33 cellular contexts compared by ENCODE assay signal in the genomic region with DNA sequence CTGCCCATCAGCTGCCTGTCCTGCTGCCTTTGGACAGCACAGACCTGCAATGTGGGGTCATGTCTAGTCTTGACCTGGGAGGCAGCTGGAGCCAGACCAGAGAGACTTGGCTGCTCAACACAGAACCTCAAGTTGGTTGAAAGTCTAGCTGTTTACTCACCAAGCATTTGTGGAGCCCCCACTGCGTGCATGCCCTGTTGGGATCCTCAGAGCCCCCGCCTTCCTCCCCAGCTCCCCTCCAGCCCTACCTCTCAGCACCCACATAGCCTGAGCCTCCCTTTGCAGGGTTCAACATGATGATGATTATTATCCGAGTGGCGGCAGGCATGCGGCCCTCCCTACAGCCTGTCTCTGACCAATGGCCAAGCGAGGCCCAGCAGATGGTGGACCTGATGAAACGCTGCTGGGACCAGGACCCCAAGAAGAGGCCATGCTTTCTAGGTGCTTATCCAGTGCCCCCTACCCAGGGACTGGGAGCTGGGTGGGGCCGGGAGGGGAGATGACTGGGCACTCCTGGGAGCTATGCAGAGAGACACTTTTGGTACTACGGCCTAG. TPM values are rescaled to one million over a fixed set of nuclear protein-coding genes. Genes with fewer than 3 reads are reported as not detected.
"Had no signal": no experiment of that assay in that cellular context is flagged by ENCODE, and none has a peak within 500 bp of the region (broad histone marks: within the 10 kb centered on the region; RNA-seq: fewer than 3 reads in every experiment).

No MANE protein-coding gene starts in this region.

- H3K4me3 ChIP-seq: adrenal gland, body of pancreas, esophagus squamous epithelium, gastroesophageal sphincter had no signal

- H3K27me3 ChIP-seq: adrenal gland, body of pancreas, esophagus squamous epithelium had no signal

- H3K27ac ChIP-seq: adrenal gland, body of pancreas, epithelial cell of prostate, esophagus squamous epithelium, gastroesophageal sphincter, WERI-Rb-1 had no signal

- DNase-seq: activated B cell treated with CpG ODN at 0.5 μM for 24 hours; activated CD4-positive, alpha-beta T cell treated with anti-CD3 and anti-CD28 coated beads for 48 hours; activated CD4-positive, alpha-beta T cell treated with anti-CD3 and anti-CD28 coated beads, Interleukin-2, amount 50 U/mL, for 1 hour; activated CD4-positive, alpha-beta T cell treated with anti-CD3 and anti-CD28 coated beads, Interleukin-2, amount 50 U/mL, for 48 hours; activated CD8-positive, alpha-beta memory T cell treated with anti-CD3 and anti-CD28 coated beads for 24 hours; activated CD8-positive, alpha-beta T cell treated with anti-CD3 and anti-CD28 coated beads for 36 hours; activated effector memory CD4-positive, alpha-beta T cell treated with Interleukin-2 at 50 U/mL for 16 hours; activated naive CD4-positive, alpha-beta T cell treated with anti-CD3 and anti-CD28 coated beads for 36 hours; activated naive CD8-positive, alpha-beta T cell treated with anti-CD3 and anti-CD28 coated beads for 36 hours; activated naive CD8-positive, alpha-beta T cell treated with anti-CD3 and anti-CD28 coated beads, Interleukin-2, amount 50 U/mL, for 24 hours; activated T-cell treated with anti-CD3 and anti-CD28 coated beads, Interleukin-2, amount 50 U/mL, for 4 hours; adrenal gland; amygdala; aorta; body of pancreas; caudate nucleus; effector CD8-positive, alpha-beta T cell; esophagus squamous epithelium; foreskin melanocyte; T-helper 1 cell; T-helper 17 cell; T1000; WERI-Rb-1 had no signal

- H3K9me3 Mint-ChIP-seq: activated B cell treated with CpG ODN at 0.5 μM for 24 hours; activated CD8-positive, alpha-beta T cell treated with anti-CD3 and anti-CD28 coated beads for 36 hours; activated naive CD4-positive, alpha-beta T cell treated with anti-CD3 and anti-CD28 coated beads for 36 hours; activated naive CD4-positive, alpha-beta T cell treated with anti-CD3 and anti-CD28 coated beads, Interleukin-2, amount 50 U/mL, for 24 hours; activated naive CD8-positive, alpha-beta T cell treated with anti-CD3 and anti-CD28 coated beads for 36 hours; activated naive CD8-positive, alpha-beta T cell treated with anti-CD3 and anti-CD28 coated beads, Interleukin-2, amount 50 U/mL, for 24 hours; activated T-cell treated with anti-CD3 and anti-CD28 coated beads, Interleukin-2, amount 50 U/mL, for 4 hours; activated T-helper 17 cell treated with anti-CD3 and anti-CD28 coated beads, Interleukin-2, amount 50 U/mL, for 72 hours; T-helper 2 cell treated with Interferon-gamma antibody and Interleukin-4, amounts not matched to agents 5 μg/mL and 100 μg/mL, for 36 hours had no signal

- H3K27ac Mint-ChIP-seq: activated B cell treated with CpG ODN at 0.5 μM for 24 hours; activated CD8-positive, alpha-beta T cell treated with anti-CD3 and anti-CD28 coated beads for 36 hours; activated naive CD4-positive, alpha-beta T cell treated with anti-CD3 and anti-CD28 coated beads for 36 hours; activated naive CD4-positive, alpha-beta T cell treated with anti-CD3 and anti-CD28 coated beads, Interleukin-2, amount 50 U/mL, for 24 hours; activated naive CD8-positive, alpha-beta T cell treated with anti-CD3 and anti-CD28 coated beads for 36 hours; activated naive CD8-positive, alpha-beta T cell treated with anti-CD3 and anti-CD28 coated beads, Interleukin-2, amount 50 U/mL, for 24 hours; activated T-helper 17 cell treated with anti-CD3 and anti-CD28 coated beads, Interleukin-2, amount 50 U/mL, for 72 hours; T-helper 17 cell; T-helper 2 cell treated with Interferon-gamma antibody and Interleukin-4, amounts not matched to agents 5 μg/mL and 100 μg/mL, for 36 hours had no signal

- H3K27me3 Mint-ChIP-seq: activated CD8-positive, alpha-beta T cell treated with anti-CD3 and anti-CD28 coated beads for 36 hours; activated naive CD4-positive, alpha-beta T cell treated with anti-CD3 and anti-CD28 coated beads, Interleukin-2, amount 50 U/mL, for 24 hours; activated naive CD8-positive, alpha-beta T cell treated with anti-CD3 and anti-CD28 coated beads for 36 hours; activated naive CD8-positive, alpha-beta T cell treated with anti-CD3 and anti-CD28 coated beads, Interleukin-2, amount 50 U/mL, for 24 hours; activated T-helper 17 cell treated with anti-CD3 and anti-CD28 coated beads, Interleukin-2, amount 50 U/mL, for 72 hours; T-helper 17 cell had no signal

- H3K36me3 ChIP-seq: adrenal gland, esophagus squamous epithelium, WERI-Rb-1 had no signal

- H3K4me3 Mint-ChIP-seq: activated B cell treated with CpG ODN at 0.5 μM for 24 hours; activated CD8-positive, alpha-beta T cell treated with anti-CD3 and anti-CD28 coated beads for 36 hours; activated naive CD4-positive, alpha-beta T cell treated with anti-CD3 and anti-CD28 coated beads for 36 hours; activated naive CD4-positive, alpha-beta T cell treated with anti-CD3 and anti-CD28 coated beads, Interleukin-2, amount 50 U/mL, for 24 hours; activated naive CD8-positive, alpha-beta T cell treated with anti-CD3 and anti-CD28 coated beads for 36 hours; activated naive CD8-positive, alpha-beta T cell treated with anti-CD3 and anti-CD28 coated beads, Interleukin-2, amount 50 U/mL, for 24 hours; activated T-cell treated with anti-CD3 and anti-CD28 coated beads, Interleukin-2, amount 50 U/mL, for 4 hours; activated T-helper 17 cell treated with anti-CD3 and anti-CD28 coated beads, Interleukin-2, amount 50 U/mL, for 72 hours; T-helper 17 cell; T-helper 2 cell treated with Interferon-gamma antibody and Interleukin-4, amounts not matched to agents 5 μg/mL and 100 μg/mL, for 36 hours had no signal

- H3K4me1 Mint-ChIP-seq: activated B cell treated with CpG ODN at 0.5 μM for 24 hours; activated naive CD4-positive, alpha-beta T cell treated with anti-CD3 and anti-CD28 coated beads, Interleukin-2, amount 50 U/mL, for 24 hours; activated naive CD8-positive, alpha-beta T cell treated with anti-CD3 and anti-CD28 coated beads for 36 hours; activated naive CD8-positive, alpha-beta T cell treated with anti-CD3 and anti-CD28 coated beads, Interleukin-2, amount 50 U/mL, for 24 hours; activated T-helper 17 cell treated with anti-CD3 and anti-CD28 coated beads, Interleukin-2, amount 50 U/mL, for 72 hours; T-helper 17 cell had no signal

- ATAC-seq: activated CD4-positive, CD25-positive, alpha-beta regulatory T cell treated with anti-CD3 and anti-CD28 coated beads, Interleukin-2, amount 50 U/mL, for 24 hours; activated CD8-positive, alpha-beta T cell treated with anti-CD3 and anti-CD28 coated beads for 36 hours; activated naive CD8-positive, alpha-beta T cell treated with anti-CD3 and anti-CD28 coated beads, Interleukin-2, amount 50 U/mL, for 24 hours; activated T-cell treated with anti-CD3 and anti-CD28 coated beads, Interleukin-2, amount 50 U/mL, for 4 hours; activated T-helper 17 cell treated with anti-CD3 and anti-CD28 coated beads, Interleukin-2, amount 50 U/mL, for 72 hours; body of pancreas; gastroesophageal sphincter; T-helper 17 cell had no signal

- H3K9me3 ChIP-seq: adrenal gland, body of pancreas, esophagus squamous epithelium, gastroesophageal sphincter had no signal

- H3K4me1 ChIP-seq: adrenal gland, body of pancreas, esophagus squamous epithelium, gastroesophageal sphincter had no signal

RNA-seq across cellular contexts. Expression of gene ANKK1, which starts 8.3 kb away (rescaled TPM):
- total RNA-seq: activated CD8-positive, alpha-beta T cell treated with anti-CD3 and anti-CD28 coated beads for 36 hours; chondrocyte; dermis microvascular lymphatic vessel endothelial cell; endothelial cell of umbilical vein; fibroblast of lung had no signal
- polyA plus RNA-seq: endothelial cell of umbilical vein, fibroblast of lung had no signal
